ENCODE assay signal across 20 cellular contexts in the genomic region with DNA sequence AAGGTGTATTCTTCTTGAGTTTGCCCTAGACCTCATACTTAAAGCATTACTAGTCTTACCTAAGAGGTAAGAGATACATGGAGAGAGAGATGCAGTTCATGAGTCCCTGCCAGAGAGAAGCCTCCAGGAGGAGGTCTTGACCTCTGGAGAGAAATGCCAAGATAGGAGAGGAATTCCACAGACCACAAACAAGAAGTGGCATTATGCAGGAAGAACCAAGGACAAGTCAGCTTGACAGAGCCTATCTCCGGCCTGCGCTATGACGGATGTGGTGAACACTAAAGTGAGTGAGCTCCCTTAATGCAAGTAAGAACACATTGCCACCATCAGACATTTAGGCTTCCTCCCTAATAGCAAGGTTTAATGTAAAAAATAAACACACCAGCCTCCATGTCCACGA. TPM values are rescaled to one million over a fixed set of nuclear protein-coding genes. Genes with fewer than 3 reads are reported as not detected.
DNase-seq lines count a peak whose midpoint lies in the region; ATAC-seq and TF ChIP-seq lines count a peak whose summit lies in the region.
"Had no signal": no experiment of that assay in that cellular context is flagged by ENCODE, and none has a peak within 500 bp of the region (broad histone marks: within the 10 kb centered on the region; RNA-seq: fewer than 3 reads in every experiment).

No MANE protein-coding gene starts in this region.

- TF ChIP-seq EP300 in sigmoid colon (IDR thresholded peaks at IDR 0.05), result no peak

- no peak for TF ChIP-seq POLR2A in sigmoid colon (IDR thresholded peaks at IDR 0.05)

- no peak for DNase-seq in SK-N-MC (ENCODE audit: low read depth, low spot score)
- DNase-seq in fibroblast of villous mesenchyme (ENCODE audit: low read depth), result peak; percentile 75
- DNase-seq in sigmoid colon, result no peak
- no peak for DNase-seq in GM10266 (ENCODE audit: extremely low spot score)
- no peak for DNase-seq in activated T-helper 1 cell treated with anti-CD3 and anti-CD28 coated beads, Interleukin-12 subunit alpha, Interleukin-12 subunit beta, Interleukin-2, Interleukin-4 antibody, amounts not matched to agents 30 ng/mL and 10 ng/mL and 1 ng/mL, durations not matched to agents 14 hours and 24 hours and 36 hours (ENCODE audit: low spot score)
- DNase-seq in OCI-M2 (lab: John Stamatoyannopoulos, UW; ENCODE audit: unreplicated experiment), result no peak
- DNase-seq: activated CD4-positive, alpha-beta T cell treated with anti-CD3 and anti-CD28 coated beads for 1 hour; activated CD8-positive, alpha-beta T cell treated with anti-CD3 and anti-CD28 coated beads, Interleukin-2, amount 10 ng/mL, durations not matched to agents 7 days and 5 days; activated naive CD4-positive, alpha-beta T cell treated with anti-CD3 and anti-CD28 coated beads for 36 hours; activated T-cell treated with anti-CD3 and anti-CD28 coated beads, Interleukin-2, amount 50 U/mL, for 1 hour; anterior cingulate cortex; CD8-positive, alpha-beta memory T cell; effector memory CD4-positive, alpha-beta T cell; midbrain; NCI-H1694; nephron progenitor cell; substantia nigra had no signal

- H3K4me3 ChIP-seq in BLaER1 treated with 17β-estradiol and CSF1 and Interleukin-3, amounts not matched to agents 10 nM and 100 nM, result no peak overlapping the region
- H3K4me3 ChIP-seq in SK-N-MC, result no peak overlapping the region
- no peak overlapping the region for H3K4me3 ChIP-seq in fibroblast of villous mesenchyme (ENCODE audit: low read depth, low read length)
- H3K4me3 ChIP-seq in sigmoid colon, result no peak overlapping the region

- intact Hi-C loops in sigmoid colon (cut with DNase I), result no loop called here
- intact Hi-C loops in activated T-helper 1 cell treated with anti-CD3 and anti-CD28 coated beads, Interleukin-12 subunit alpha, Interleukin-12 subunit beta, Interleukin-2, Interleukin-4 antibody, amounts not matched to agents 30 ng/mL and 10 ng/mL and 1 ng/mL, durations not matched to agents 14 hours and 24 hours and 36 hours (cut with micrococcal nuclease), result no loop called here

- H3K27ac Mint-ChIP-seq in activated T-helper 1 cell treated with anti-CD3 and anti-CD28 coated beads, Interleukin-12 subunit alpha, Interleukin-12 subunit beta, Interleukin-2, Interleukin-4 antibody, amounts not matched to agents 30 ng/mL and 10 ng/mL and 1 ng/mL, durations not matched to agents 14 hours and 24 hours and 36 hours, result no peak overlapping the region
- H3K27ac Mint-ChIP-seq: activated CD8-positive, alpha-beta T cell treated with anti-CD3 and anti-CD28 coated beads, Interleukin-2, amount 10 ng/mL, durations not matched to agents 7 days and 5 days; activated naive CD4-positive, alpha-beta T cell treated with anti-CD3 and anti-CD28 coated beads for 36 hours; CD8-positive, alpha-beta memory T cell; nephron progenitor cell had no signal

- H3K9ac ChIP-seq in BLaER1 treated with 17β-estradiol and CSF1 and Interleukin-3, amounts not matched to agents 10 nM and 100 nM, result no peak overlapping the region
- no peak overlapping the region for H3K9ac ChIP-seq in SK-N-MC (ENCODE audit: insufficient read length)

- TF ChIP-seq CTCF in fibroblast of villous mesenchyme (IDR thresholded peaks at IDR 0.05; ENCODE audit: insufficient read depth, low read depth, low read length) (no peak), sigmoid colon (IDR thresholded peaks at IDR 0.05) (no peak), GM10266 (IDR thresholded peaks at IDR 0.05; ENCODE audit: control insufficient read depth, insufficient read depth, low read depth, missing control alignments) (no peak)

- H3K4me2 ChIP-seq in BLaER1 treated with 17β-estradiol and CSF1 and Interleukin-3, amounts not matched to agents 10 nM and 100 nM, result peak overlapping the region in 10 of 11 experiments; percentile 5 to 41 (median 26); a peak in 13 of 22 replicates

- WGBS in sigmoid colon, 2 donors, result 83 to 89% methylated on average over 4 of the region's 4 CpGs

- no peaks in the 10 kb centered on the region for H4K20me1 ChIP-seq in BLaER1 treated with 17β-estradiol and CSF1 and Interleukin-3, amounts not matched to agents 10 nM and 100 nM

- no peak overlapping the region for H3K27ac ChIP-seq in BLaER1 treated with 17β-estradiol and CSF1 and Interleukin-3, amounts not matched to agents 10 nM and 100 nM
- H3K27ac ChIP-seq in SK-N-MC (peak overlapping the region; percentile 100), sigmoid colon (peak overlapping the region in 3 of 4 donors; percentile 79 to 84 (median 82))

- H3K27me3 Mint-ChIP-seq in activated T-helper 1 cell treated with anti-CD3 and anti-CD28 coated beads, Interleukin-12 subunit alpha, Interleukin-12 subunit beta, Interleukin-2, Interleukin-4 antibody, amounts not matched to agents 30 ng/mL and 10 ng/mL and 1 ng/mL, durations not matched to agents 14 hours and 24 hours and 36 hours (ENCODE audit: insufficient read depth), result peaks cover 9% of the 10 kb centered on the region

- no peak for ATAC-seq in HG02610 (IDR thresholded peaks at IDR 0.05; ENCODE audit: unreplicated experiment)
- ATAC-seq: activated CD8-positive, alpha-beta T cell treated with anti-CD3 and anti-CD28 coated beads, Interleukin-2, amount 10 ng/mL, durations not matched to agents 7 days and 5 days had no signal

- no peaks in the 10 kb centered on the region for H3K27me3 ChIP-seq in BLaER1 treated with 17β-estradiol and CSF1 and Interleukin-3, amounts not matched to agents 10 nM and 100 nM
- no peaks in the 10 kb centered on the region for H3K27me3 ChIP-seq in sigmoid colon

- no peaks in the 10 kb centered on the region for H3K4me1 Mint-ChIP-seq in activated T-helper 1 cell treated with anti-CD3 and anti-CD28 coated beads, Interleukin-12 subunit alpha, Interleukin-12 subunit beta, Interleukin-2, Interleukin-4 antibody, amounts not matched to agents 30 ng/mL and 10 ng/mL and 1 ng/mL, durations not matched to agents 14 hours and 24 hours and 36 hours (ENCODE audit: low read depth)
- H3K4me1 Mint-ChIP-seq: CD8-positive, alpha-beta memory T cell had no signal

- peaks cover 0 to 12% (median 7%) of the 10 kb centered on the region in 10 experiments; a peak in 9 of 20 replicates for H3K4me1 ChIP-seq in BLaER1 treated with 17β-estradiol and CSF1 and Interleukin-3, amounts not matched to agents 10 nM and 100 nM
- peaks cover 0 to 47% (median 27%) of the 10 kb centered on the region in 4 donors for H3K4me1 ChIP-seq in sigmoid colon

- no peaks in the 10 kb centered on the region for H3K9me3 ChIP-seq in BLaER1 treated with 17β-estradiol and CSF1 and Interleukin-3, amounts not matched to agents 10 nM and 100 nM (replicated peaks in 1 of 11)
- H3K9me3 ChIP-seq in SK-N-MC (ENCODE audit: low read depth, low read length) (no peaks in the 10 kb centered on the region; the same call in 1 of the 2 replicates), sigmoid colon (peaks cover 0 to 3% (median 0%) of the 10 kb centered on the region in 4 donors)

- H3K36me3 Mint-ChIP-seq in activated T-helper 1 cell treated with anti-CD3 and anti-CD28 coated beads, Interleukin-12 subunit alpha, Interleukin-12 subunit beta, Interleukin-2, Interleukin-4 antibody, amounts not matched to agents 30 ng/mL and 10 ng/mL and 1 ng/mL, durations not matched to agents 14 hours and 24 hours and 36 hours (ENCODE audit: low read depth), result no peaks in the 10 kb centered on the region
- H3K36me3 Mint-ChIP-seq: CD8-positive, alpha-beta memory T cell had no signal

- H3K36me3 ChIP-seq in BLaER1 treated with 17β-estradiol and CSF1 and Interleukin-3, amounts not matched to agents 10 nM and 100 nM, result no peaks in the 10 kb centered on the region
- H3K36me3 ChIP-seq in SK-N-MC (ENCODE audit: insufficient read depth, low read length) (no peaks in the 10 kb centered on the region), sigmoid colon (no peaks in the 10 kb centered on the region)

- no peaks in the 10 kb centered on the region for H3K9me3 Mint-ChIP-seq in activated T-helper 1 cell treated with anti-CD3 and anti-CD28 coated beads, Interleukin-12 subunit alpha, Interleukin-12 subunit beta, Interleukin-2, Interleukin-4 antibody, amounts not matched to agents 30 ng/mL and 10 ng/mL and 1 ng/mL, durations not matched to agents 14 hours and 24 hours and 36 hours
- H3K9me3 Mint-ChIP-seq: activated naive CD4-positive, alpha-beta T cell treated with anti-CD3 and anti-CD28 coated beads for 36 hours; CD8-positive, alpha-beta memory T cell had no signal

- no peak overlapping the region for H3K4me3 Mint-ChIP-seq in activated T-helper 1 cell treated with anti-CD3 and anti-CD28 coated beads, Interleukin-12 subunit alpha, Interleukin-12 subunit beta, Interleukin-2, Interleukin-4 antibody, amounts not matched to agents 30 ng/mL and 10 ng/mL and 1 ng/mL, durations not matched to agents 14 hours and 24 hours and 36 hours
- H3K4me3 Mint-ChIP-seq: activated CD8-positive, alpha-beta T cell treated with anti-CD3 and anti-CD28 coated beads, Interleukin-2, amount 10 ng/mL, durations not matched to agents 7 days and 5 days; activated naive CD4-positive, alpha-beta T cell treated with anti-CD3 and anti-CD28 coated beads for 36 hours; CD8-positive, alpha-beta memory T cell; nephron progenitor cell had no signal

RNA-seq across cellular contexts. Expression of gene COL1A2, which starts 27.9 kb away (rescaled TPM):
- total RNA-seq in fibroblast of villous mesenchyme, result 2,828 and 5,152 TPM in 2 replicates
- total RNA-seq in sigmoid colon, result 1,000 to 10,000 TPM in 1 of 4 donors, 100 to 1,000 TPM in 2, 10 to 100 TPM in 1; 83.4 to 1,047 (median 197) TPM
- polyA plus RNA-seq in sigmoid colon, result 100 to 1,000 TPM in 1 of 3 donors, 10 to 100 TPM in 2; 12.3 to 104 (median 19.2) TPM
- total RNA-seq in activated T-helper 1 cell treated with anti-CD3 and anti-CD28 coated beads, Interleukin-12 subunit alpha, Interleukin-12 subunit beta, Interleukin-2, Interleukin-4 antibody, amounts not matched to agents 30 ng/mL and 10 ng/mL and 1 ng/mL, durations not matched to agents 14 hours and 24 hours and 36 hours, result 9.3 and 10.2 TPM in 2 replicates
- total RNA-seq: HT-29 had no signal
- polyA plus RNA-seq: CD8-positive, alpha-beta memory T cell had no signal

Comparison
In these comparisons a context has a peak if more than half of its experiments do, and no peak if none do; other contexts are left out.
1. H3K27ac ChIP-seq: peak in SK-N-MC (single experiment) and sigmoid colon (3 of 4); none in BLaER1 treated with 17β-estradiol and CSF1 and Interleukin-3, amounts not matched to agents 10 nM and 100 nM (0 of 11).